ENCODE assay signal across 25 cellular contexts in the genomic region with DNA sequence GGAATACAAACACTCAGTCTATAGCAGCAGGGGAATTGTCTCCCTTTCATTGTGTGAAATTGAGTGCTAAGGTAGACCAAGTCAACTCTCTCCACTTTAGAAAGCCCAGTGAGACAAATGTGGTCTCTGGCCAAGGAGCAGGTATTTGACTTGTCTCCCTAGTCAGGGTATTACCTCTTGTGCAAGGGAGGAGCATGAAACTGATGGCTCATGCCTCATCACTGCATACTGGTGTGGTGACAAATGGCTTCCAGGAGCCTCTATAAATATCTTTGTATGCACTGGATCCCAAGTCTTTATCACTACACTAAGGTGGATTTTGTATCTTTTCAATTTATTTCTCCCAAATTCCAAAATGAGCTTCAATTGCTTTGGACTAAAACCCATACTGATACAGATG.
"Had no signal": no experiment of that assay in that cellular context is flagged by ENCODE, and none has a peak within 500 bp of the region (broad histone marks: within the 10 kb centered on the region; RNA-seq: fewer than 3 reads in every experiment).

No MANE protein-coding gene starts in this region.

- H3K4me3 ChIP-seq: pancreas, prostate gland, right lobe of liver, sigmoid colon, stomach, thoracic aorta, thyroid gland, tibial nerve, upper lobe of left lung, vagina had no signal

- ATAC-seq: natural killer cell treated with Interleukin-12 subunit alpha and Interleukin-12 subunit beta and Interleukin-15 and Interleukin-18, amount 100 ng/mL, for 72 hours; pancreas; right cardiac atrium; right lobe of liver; stimulated activated effector memory CD8-positive, alpha-beta T cell treated with anti-CD3 and anti-CD28 coated beads, Interleukin-12 subunit alpha, Interleukin-12 subunit beta, amount 100 ng/mL, for 72 hours; stimulated activated naive B cell treated with anti-CD40 and anti-IgM and Interleukin-4, amounts not matched to agents 10 μg/mL and 1 μg/mL and 100 μg/mL, for 72 hours had no signal

- FAIRE-seq: pancreas, small intestine, urothelium cell line had no signal

- H3K36me3 ChIP-seq: neutrophil, pancreas, prostate gland, right lobe of liver, sigmoid colon, stomach, thoracic aorta, thyroid gland, tibial nerve, upper lobe of left lung, vagina had no signal

- H3K27me3 ChIP-seq: neutrophil, pancreas, right lobe of liver, sigmoid colon, stomach, thyroid gland, tibial nerve, upper lobe of left lung, vagina had no signal

- H3K4me1 ChIP-seq: pancreas, prostate gland, right lobe of liver, sigmoid colon, stomach, thyroid gland, tibial nerve, upper lobe of left lung, vagina had no signal

- H3K9me3 ChIP-seq: neutrophil, pancreas, prostate gland, right lobe of liver, sigmoid colon, stomach, thoracic aorta, thyroid gland, tibial nerve, upper lobe of left lung, vagina had no signal

- DNase-seq: nephron progenitor cell; nucleus accumbens; pancreas; right cardiac atrium; right lobe of liver; sigmoid colon; small intestine; stimulated activated CD4-positive, alpha-beta T cell treated with anti-CD3 and anti-CD28 coated beads, Interleukin-15, amount 100 ng/mL, for 24 hours; stimulated activated CD4-positive, alpha-beta T cell treated with anti-CD3 and anti-CD28 coated beads, Interleukin-2, amount 100 ng/mL, for 24 hours; stimulated activated CD4-positive, alpha-beta T cell treated with anti-CD3 and anti-CD28 coated beads, Interleukin-2, amount 100 ng/mL, for 48 hours; stimulated activated CD4-positive, alpha-beta T cell treated with anti-CD3 and anti-CD28 coated beads, Interleukin-4, amount 100 ng/mL, for 24 hours; stimulated activated naive B cell treated with anti-CD40 and anti-IgM and Interleukin-4, amounts not matched to agents 10 μg/mL and 1 μg/mL and 100 μg/mL, for 72 hours; stimulated activated naive CD4-positive, alpha-beta T cell treated with Interleukin-2 at 50 U/mL for 16 hours; stomach; thyroid gland; trophoblast cell; upper lobe of left lung had no signal

- H3K27ac ChIP-seq: neutrophil, pancreas, prostate gland, right lobe of liver, sigmoid colon, stomach, thoracic aorta, thyroid gland, tibial nerve, upper lobe of left lung, vagina had no signal
